Comparison of ENCODE assay signal across 1 cellular context in genomic region chr17:17041571-17042380, GRCh38.
A peak's percentile ranks its signal among the peaks of the same experiment; 100 is the strongest.
TF ChIP-seq lines count a peak whose summit lies in the region.

No MANE protein-coding gene starts in this region.

TF ChIP-seq in A549, 52 proteins besides CTCF, POLR2A, EP300 and RAD21 (continued from another document):
- peak; percentile 97 for TF ChIP-seq PBX3 (IDR thresholded peaks at IDR 0.05)
- TF ChIP-seq TP53 (CRISPR knock-in tag; IDR thresholded peaks at IDR 0.05): no peak
- no peak for TF ChIP-seq ELK1 (IDR thresholded peaks at IDR 0.05; ENCODE audit: low read depth, low read length)
- TF ChIP-seq NFE2L2 (conservative IDR thresholded peaks at IDR 0.05; ENCODE audit: low read length): no peak
